2 cellular contexts compared by ENCODE assay signal in the genomic region with DNA sequence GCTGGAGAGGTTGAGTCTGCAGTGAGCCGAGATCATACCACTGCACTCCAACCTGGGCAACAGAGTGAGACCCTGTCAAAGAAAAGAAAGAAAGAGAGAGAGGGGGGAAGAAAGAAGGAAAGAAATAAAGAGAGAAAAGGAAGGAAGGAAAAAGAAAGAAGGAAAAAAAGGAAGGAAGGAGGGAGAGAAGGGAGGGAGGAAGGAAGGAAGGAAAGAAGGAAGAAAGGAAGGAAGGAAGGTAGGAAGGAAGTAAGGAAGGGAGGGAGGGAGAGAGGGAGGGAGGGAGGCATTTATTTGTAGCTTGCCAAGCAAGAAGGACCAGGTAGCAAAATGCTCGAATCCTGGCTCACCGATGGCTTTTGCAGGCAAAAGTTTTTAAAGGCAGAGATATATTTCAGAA.
TF ChIP-seq lines count a peak whose summit lies in the region.

No MANE protein-coding gene starts in this region.

TF ChIP-seq in HEK293, 187 proteins besides CTCF, POLR2A, EP300 and RAD21 (continued from another document):
- TF ChIP-seq, protein P1, sequence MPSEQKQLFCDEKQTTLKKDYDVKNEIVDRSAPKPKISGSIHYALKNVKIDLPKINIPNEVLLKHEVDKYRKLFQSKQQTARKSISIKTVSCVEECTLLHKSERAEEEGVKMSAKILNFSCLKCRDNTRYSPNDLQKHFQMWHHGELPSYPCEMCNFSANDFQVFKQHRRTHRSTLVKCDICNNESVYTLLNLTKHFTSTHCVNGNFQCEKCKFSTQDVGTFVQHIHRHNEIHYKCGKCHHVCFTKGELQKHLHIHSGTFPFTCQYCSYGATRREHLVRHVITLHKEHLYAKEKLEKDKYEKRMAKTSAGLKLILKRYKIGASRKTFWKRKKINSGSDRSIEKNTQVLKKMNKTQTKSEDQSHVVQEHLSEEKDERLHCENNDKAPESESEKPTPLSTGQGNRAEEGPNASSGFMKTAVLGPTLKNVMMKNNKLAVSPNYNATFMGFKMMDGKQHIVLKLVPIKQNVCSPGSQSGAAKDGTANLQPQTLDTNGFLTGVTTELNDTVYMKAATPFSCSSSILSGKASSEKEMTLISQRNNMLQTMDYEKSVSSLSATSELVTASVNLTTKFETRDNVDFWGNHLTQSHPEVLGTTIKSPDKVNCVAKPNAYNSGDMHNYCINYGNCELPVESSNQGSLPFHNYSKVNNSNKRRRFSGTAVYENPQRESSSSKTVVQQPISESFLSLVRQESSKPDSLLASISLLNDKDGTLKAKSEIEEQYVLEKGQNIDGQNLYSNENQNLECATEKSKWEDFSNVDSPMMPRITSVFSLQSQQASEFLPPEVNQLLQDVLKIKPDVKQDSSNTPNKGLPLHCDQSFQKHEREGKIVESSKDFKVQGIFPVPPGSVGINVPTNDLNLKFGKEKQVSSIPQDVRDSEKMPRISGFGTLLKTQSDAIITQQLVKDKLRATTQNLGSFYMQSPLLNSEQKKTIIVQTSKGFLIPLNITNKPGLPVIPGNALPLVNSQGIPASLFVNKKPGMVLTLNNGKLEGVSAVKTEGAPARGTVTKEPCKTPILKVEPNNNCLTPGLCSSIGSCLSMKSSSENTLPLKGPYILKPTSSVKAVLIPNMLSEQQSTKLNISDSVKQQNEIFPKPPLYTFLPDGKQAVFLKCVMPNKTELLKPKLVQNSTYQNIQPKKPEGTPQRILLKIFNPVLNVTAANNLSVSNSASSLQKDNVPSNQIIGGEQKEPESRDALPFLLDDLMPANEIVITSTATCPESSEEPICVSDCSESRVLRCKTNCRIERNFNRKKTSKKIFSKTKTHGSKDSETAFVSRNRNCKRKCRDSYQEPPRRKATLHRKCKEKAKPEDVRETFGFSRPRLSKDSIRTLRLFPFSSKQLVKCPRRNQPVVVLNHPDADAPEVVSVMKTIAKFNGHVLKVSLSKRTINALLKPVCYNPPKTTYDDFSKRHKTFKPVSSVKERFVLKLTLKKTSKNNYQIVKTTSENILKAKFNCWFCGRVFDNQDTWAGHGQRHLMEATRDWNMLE (tag by site-specific recombination; conservative IDR thresholded peaks at IDR 0.05; ENCODE audit: low read depth) = no peak
- TF ChIP-seq ZNF514 (tag by site-specific recombination; IDR thresholded peaks at IDR 0.05) = no peak
- TF ChIP-seq ZNF121 (tag by site-specific recombination; IDR thresholded peaks at IDR 0.05) = peak; percentile 88
- TF ChIP-seq, protein P2, sequence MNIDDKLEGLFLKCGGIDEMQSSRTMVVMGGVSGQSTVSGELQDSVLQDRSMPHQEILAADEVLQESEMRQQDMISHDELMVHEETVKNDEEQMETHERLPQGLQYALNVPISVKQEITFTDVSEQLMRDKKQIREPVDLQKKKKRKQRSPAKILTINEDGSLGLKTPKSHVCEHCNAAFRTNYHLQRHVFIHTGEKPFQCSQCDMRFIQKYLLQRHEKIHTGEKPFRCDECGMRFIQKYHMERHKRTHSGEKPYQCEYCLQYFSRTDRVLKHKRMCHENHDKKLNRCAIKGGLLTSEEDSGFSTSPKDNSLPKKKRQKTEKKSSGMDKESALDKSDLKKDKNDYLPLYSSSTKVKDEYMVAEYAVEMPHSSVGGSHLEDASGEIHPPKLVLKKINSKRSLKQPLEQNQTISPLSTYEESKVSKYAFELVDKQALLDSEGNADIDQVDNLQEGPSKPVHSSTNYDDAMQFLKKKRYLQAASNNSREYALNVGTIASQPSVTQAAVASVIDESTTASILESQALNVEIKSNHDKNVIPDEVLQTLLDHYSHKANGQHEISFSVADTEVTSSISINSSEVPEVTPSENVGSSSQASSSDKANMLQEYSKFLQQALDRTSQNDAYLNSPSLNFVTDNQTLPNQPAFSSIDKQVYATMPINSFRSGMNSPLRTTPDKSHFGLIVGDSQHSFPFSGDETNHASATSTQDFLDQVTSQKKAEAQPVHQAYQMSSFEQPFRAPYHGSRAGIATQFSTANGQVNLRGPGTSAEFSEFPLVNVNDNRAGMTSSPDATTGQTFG (tag by site-specific recombination; IDR thresholded peaks at IDR 0.05; ENCODE audit: borderline replicate concordance) = no peak
- no peak for TF ChIP-seq ZNF112 (tag by site-specific recombination; IDR thresholded peaks at IDR 0.05)
- TF ChIP-seq, protein P3, sequence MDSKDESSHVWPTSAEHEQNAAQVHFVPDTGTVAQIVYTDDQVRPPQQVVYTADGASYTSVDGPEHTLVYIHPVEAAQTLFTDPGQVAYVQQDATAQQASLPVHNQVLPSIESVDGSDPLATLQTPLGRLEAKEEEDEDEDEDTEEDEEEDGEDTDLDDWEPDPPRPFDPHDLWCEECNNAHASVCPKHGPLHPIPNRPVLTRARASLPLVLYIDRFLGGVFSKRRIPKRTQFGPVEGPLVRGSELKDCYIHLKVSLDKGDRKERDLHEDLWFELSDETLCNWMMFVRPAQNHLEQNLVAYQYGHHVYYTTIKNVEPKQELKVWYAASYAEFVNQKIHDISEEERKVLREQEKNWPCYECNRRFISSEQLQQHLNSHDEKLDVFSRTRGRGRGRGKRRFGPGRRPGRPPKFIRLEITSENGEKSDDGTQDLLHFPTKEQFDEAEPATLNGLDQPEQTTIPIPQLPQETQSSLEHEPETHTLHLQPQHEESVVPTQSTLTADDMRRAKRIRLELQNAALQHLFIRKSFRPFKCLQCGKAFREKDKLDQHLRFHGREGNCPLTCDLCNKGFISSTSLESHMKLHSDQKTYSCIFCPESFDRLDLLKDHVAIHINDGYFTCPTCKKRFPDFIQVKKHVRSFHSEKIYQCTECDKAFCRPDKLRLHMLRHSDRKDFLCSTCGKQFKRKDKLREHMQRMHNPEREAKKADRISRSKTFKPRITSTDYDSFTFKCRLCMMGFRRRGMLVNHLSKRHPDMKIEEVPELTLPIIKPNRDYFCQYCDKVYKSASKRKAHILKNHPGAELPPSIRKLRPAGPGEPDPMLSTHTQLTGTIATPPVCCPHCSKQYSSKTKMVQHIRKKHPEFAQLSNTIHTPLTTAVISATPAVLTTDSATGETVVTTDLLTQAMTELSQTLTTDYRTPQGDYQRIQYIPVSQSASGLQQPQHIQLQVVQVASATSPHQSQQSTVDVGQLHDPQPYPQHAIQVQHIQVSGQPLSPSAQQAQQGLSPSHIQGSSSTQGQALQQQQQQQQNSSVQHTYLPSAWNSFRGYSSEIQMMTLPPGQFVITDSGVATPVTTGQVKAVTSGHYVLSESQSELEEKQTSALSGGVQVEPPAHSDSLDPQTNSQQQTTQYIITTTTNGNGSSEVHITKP (tag by site-specific recombination; IDR thresholded peaks at IDR 0.05) = peak; percentile 51
- no peak for TF ChIP-seq ZNF157 (tag by site-specific recombination; IDR thresholded peaks at IDR 0.05)
- TF ChIP-seq ZNF366 (tag by site-specific recombination; conservative IDR thresholded peaks at IDR 0.05) = peak; percentile 97

TF ChIP-seq in K562, 482 proteins besides CTCF, POLR2A, EP300 and RAD21 (continued from another document):
- TF ChIP-seq HDAC6 (IDR thresholded peaks at IDR 0.05; ENCODE audit: low read depth, low read length) (no peak), SOX6 (IDR thresholded peaks at IDR 0.05) (no peak), ZNF76 (CRISPR knock-in tag; IDR thresholded peaks at IDR 0.05; ENCODE audit: borderline replicate concordance) (no peak), MIER1 (IDR thresholded peaks at IDR 0.05; ENCODE audit: low read depth) (no peak), ZFP1 (CRISPR knock-in tag; IDR thresholded peaks at IDR 0.05) (no peak), HIVEP1 (CRISPR knock-in tag; IDR thresholded peaks at IDR 0.05) (no peak), NCOA1 (IDR thresholded peaks at IDR 0.05; ENCODE audit: low read depth) (no peak)
- TF ChIP-seq, protein P4, sequence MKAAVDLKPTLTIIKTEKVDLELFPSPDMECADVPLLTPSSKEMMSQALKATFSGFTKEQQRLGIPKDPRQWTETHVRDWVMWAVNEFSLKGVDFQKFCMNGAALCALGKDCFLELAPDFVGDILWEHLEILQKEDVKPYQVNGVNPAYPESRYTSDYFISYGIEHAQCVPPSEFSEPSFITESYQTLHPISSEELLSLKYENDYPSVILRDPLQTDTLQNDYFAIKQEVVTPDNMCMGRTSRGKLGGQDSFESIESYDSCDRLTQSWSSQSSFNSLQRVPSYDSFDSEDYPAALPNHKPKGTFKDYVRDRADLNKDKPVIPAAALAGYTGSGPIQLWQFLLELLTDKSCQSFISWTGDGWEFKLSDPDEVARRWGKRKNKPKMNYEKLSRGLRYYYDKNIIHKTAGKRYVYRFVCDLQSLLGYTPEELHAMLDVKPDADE (conservative IDR thresholded peaks at IDR 0.05; ENCODE audit: control insufficient read depth, low read depth, low read length) = no peak
- TF ChIP-seq, protein P5, sequence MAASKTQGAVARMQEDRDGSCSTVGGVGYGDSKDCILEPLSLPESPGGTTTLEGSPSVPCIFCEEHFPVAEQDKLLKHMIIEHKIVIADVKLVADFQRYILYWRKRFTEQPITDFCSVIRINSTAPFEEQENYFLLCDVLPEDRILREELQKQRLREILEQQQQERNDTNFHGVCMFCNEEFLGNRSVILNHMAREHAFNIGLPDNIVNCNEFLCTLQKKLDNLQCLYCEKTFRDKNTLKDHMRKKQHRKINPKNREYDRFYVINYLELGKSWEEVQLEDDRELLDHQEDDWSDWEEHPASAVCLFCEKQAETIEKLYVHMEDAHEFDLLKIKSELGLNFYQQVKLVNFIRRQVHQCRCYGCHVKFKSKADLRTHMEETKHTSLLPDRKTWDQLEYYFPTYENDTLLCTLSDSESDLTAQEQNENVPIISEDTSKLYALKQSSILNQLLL (CRISPR knock-in tag; IDR thresholded peaks at IDR 0.05; ENCODE audit: borderline replicate concordance) = no peak
- TF ChIP-seq, protein P6, sequence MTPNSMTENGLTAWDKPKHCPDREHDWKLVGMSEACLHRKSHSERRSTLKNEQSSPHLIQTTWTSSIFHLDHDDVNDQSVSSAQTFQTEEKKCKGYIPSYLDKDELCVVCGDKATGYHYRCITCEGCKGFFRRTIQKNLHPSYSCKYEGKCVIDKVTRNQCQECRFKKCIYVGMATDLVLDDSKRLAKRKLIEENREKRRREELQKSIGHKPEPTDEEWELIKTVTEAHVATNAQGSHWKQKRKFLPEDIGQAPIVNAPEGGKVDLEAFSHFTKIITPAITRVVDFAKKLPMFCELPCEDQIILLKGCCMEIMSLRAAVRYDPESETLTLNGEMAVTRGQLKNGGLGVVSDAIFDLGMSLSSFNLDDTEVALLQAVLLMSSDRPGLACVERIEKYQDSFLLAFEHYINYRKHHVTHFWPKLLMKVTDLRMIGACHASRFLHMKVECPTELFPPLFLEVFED (CRISPR knock-in tag; conservative IDR thresholded peaks at IDR 0.05) = 0 out of 2 replicates have a peak, but pooled peaks have one; percentile 24
- TF ChIP-seq, protein P7, sequence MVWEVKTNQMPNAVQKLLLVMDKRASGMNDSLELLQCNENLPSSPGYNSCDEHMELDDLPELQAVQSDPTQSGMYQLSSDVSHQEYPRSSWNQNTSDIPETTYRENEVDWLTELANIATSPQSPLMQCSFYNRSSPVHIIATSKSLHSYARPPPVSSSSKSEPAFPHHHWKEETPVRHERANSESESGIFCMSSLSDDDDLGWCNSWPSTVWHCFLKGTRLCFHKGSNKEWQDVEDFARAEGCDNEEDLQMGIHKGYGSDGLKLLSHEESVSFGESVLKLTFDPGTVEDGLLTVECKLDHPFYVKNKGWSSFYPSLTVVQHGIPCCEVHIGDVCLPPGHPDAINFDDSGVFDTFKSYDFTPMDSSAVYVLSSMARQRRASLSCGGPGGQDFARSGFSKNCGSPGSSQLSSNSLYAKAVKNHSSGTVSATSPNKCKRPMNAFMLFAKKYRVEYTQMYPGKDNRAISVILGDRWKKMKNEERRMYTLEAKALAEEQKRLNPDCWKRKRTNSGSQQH (CRISPR knock-in tag; IDR thresholded peaks at IDR 0.05) = no peak
TF ChIP-seq in K562: peak in this region for 3.
